In genomic region chr7:2864204-2864985, GRCh38 we compare ENCODE assay signal across 8 cellular contexts. TPM values are rescaled to one million over a fixed set of nuclear protein-coding genes. Genes with fewer than 3 reads are reported as not detected.
DNase-seq lines count a peak whose midpoint lies in the region; ATAC-seq and TF ChIP-seq lines count a peak whose summit lies in the region.

No MANE protein-coding gene starts in this region.

- TF ChIP-seq CTCF in right lobe of liver (IDR thresholded peaks at IDR 0.05) (no peak), thoracic aorta (IDR thresholded peaks at IDR 0.05) (no peak)

- no peak for DNase-seq in activated CD4-positive, alpha-beta T cell treated with anti-CD3 and anti-CD28 coated beads, Interleukin-2, amount 10 ng/mL, durations not matched to agents 24 days and 14 days
- no peak for DNase-seq in activated CD4-positive, alpha-beta T cell treated with anti-CD3 and anti-CD28 coated beads for 48 hours
- peak; percentile 37 for DNase-seq in adipocyte (ENCODE audit: low read depth)
- DNase-seq in right lobe of liver: no peak
- no peak for DNase-seq in thoracic aorta (ENCODE audit: low spot score)

- H3K27me3 ChIP-seq in adipocyte (replicated peaks; ENCODE audit: control insufficient read depth, insufficient read depth, low read length): no peaks in the 10 kb centered on the region
- H3K27me3 ChIP-seq in right lobe of liver: no peaks in the 10 kb centered on the region
- no peaks in the 10 kb centered on the region for H3K27me3 ChIP-seq in thoracic aorta (replicated peaks; ENCODE audit: insufficient read depth)

- H3K27me3 Mint-ChIP-seq in activated CD4-positive, alpha-beta T cell treated with anti-CD3 and anti-CD28 coated beads, Interleukin-2, amount 10 ng/mL, durations not matched to agents 24 days and 14 days: no peaks in the 10 kb centered on the region

- H3K27ac ChIP-seq in right lobe of liver (peak overlapping the region; percentile 20 to 81 (median 50)), thoracic aorta (peak overlapping the region; percentile 94 to 99)

- peaks cover 29% of the 10 kb centered on the region for H3K4me1 ChIP-seq in adipocyte (ENCODE audit: control insufficient read depth, insufficient read depth, low read length)
- H3K4me1 ChIP-seq in right lobe of liver: no peaks in the 10 kb centered on the region
- H3K4me1 ChIP-seq in thoracic aorta (ENCODE audit: control insufficient read depth in 1 of 2, low read depth in 2 of 2): peaks cover 18 to 28% of the 10 kb centered on the region in 2 donors

- intact Hi-C loops in activated CD4-positive, alpha-beta T cell treated with anti-CD3 and anti-CD28 coated beads, Interleukin-2, amount 10 ng/mL, durations not matched to agents 24 days and 14 days (cut with micrococcal nuclease): loop anchor here (2.0 to 10.0 kb wide), 3 partner anchors 38 to 810 kb away; partner anchors contain the start of gene SDK1
- intact Hi-C loops in right lobe of liver (cut with DNase I): no loop called here

- peaks cover 2% of the 10 kb centered on the region for H3K9me3 Mint-ChIP-seq in activated CD4-positive, alpha-beta T cell treated with anti-CD3 and anti-CD28 coated beads, Interleukin-2, amount 10 ng/mL, durations not matched to agents 24 days and 14 days

- H3K9me3 ChIP-seq in adipocyte (ENCODE audit: control insufficient read depth, low read length): no peaks in the 10 kb centered on the region
- H3K9me3 ChIP-seq in right lobe of liver: no peaks in the 10 kb centered on the region
- no peaks in the 10 kb centered on the region for H3K9me3 ChIP-seq in thoracic aorta

- no peak for TF ChIP-seq POLR2A in right lobe of liver (IDR thresholded peaks at IDR 0.05)

- 51% methylated on average over 10 of the region's 12 CpGs for WGBS in right lobe of liver (ENCODE audit: insufficient coverage, low coverage, low lambda C conversion rate, missing lambda C conversion rate)

- peak overlapping the region; percentile 69 for H3K4me3 ChIP-seq in adipocyte (ENCODE audit: low read length)
- no peak overlapping the region for H3K4me3 ChIP-seq in right lobe of liver
- H3K4me3 ChIP-seq in thoracic aorta: peak overlapping the region; percentile 51

- H3K9ac ChIP-seq in adipocyte (ENCODE audit: low read length): peak overlapping the region; percentile 79

- peak overlapping the region; percentile 90 for H3K27ac Mint-ChIP-seq in activated CD4-positive, alpha-beta T cell treated with anti-CD3 and anti-CD28 coated beads, Interleukin-2, amount 10 ng/mL, durations not matched to agents 24 days and 14 days

- H3K36me3 ChIP-seq in adipocyte (ENCODE audit: control insufficient read depth, insufficient read depth, low read length, severe bottlenecking): no peaks in the 10 kb centered on the region
- H3K36me3 ChIP-seq in right lobe of liver: no peaks in the 10 kb centered on the region
- H3K36me3 ChIP-seq in thoracic aorta: no peaks in the 10 kb centered on the region

- H3K4me3 Mint-ChIP-seq in activated CD4-positive, alpha-beta T cell treated with anti-CD3 and anti-CD28 coated beads, Interleukin-2, amount 10 ng/mL, durations not matched to agents 24 days and 14 days: peak overlapping the region; percentile 73

- no peaks in the 10 kb centered on the region for H3K36me3 Mint-ChIP-seq in activated CD4-positive, alpha-beta T cell treated with anti-CD3 and anti-CD28 coated beads, Interleukin-2, amount 10 ng/mL, durations not matched to agents 24 days and 14 days (ENCODE audit: low read depth)

- ATAC-seq in right lobe of liver (peak in 1 of 4 donors; percentile 3), thoracic aorta (ENCODE audit: insufficient number of reproducible peaks, low FRiP score, low read depth) (no peak), HG03095 (IDR thresholded peaks at IDR 0.05; ENCODE audit: unreplicated experiment) (no peak), GM18858 (IDR thresholded peaks at IDR 0.05; ENCODE audit: unreplicated experiment) (no peak), HG03139 (IDR thresholded peaks at IDR 0.05; ENCODE audit: unreplicated experiment) (no peak)

- peaks cover 32% of the 10 kb centered on the region for H3K4me1 Mint-ChIP-seq in activated CD4-positive, alpha-beta T cell treated with anti-CD3 and anti-CD28 coated beads, Interleukin-2, amount 10 ng/mL, durations not matched to agents 24 days and 14 days

RNA-seq across cellular contexts. Expression of gene GNA12, which starts 20.3 kb away (rescaled TPM):
- 30.6 and 31.0 TPM in 2 replicates for total RNA-seq in activated CD4-positive, alpha-beta T cell treated with anti-CD3 and anti-CD28 coated beads, Interleukin-2, amount 10 ng/mL, durations not matched to agents 24 days and 14 days
- total RNA-seq in right lobe of liver (10 to 100 TPM; 10.3 to 32.1 (median 14.1) TPM), thoracic aorta (10 to 100 TPM; 27.6 to 48.8 TPM)

Comparison
In these comparisons a context has a peak if more than half of its experiments do, and no peak if none do; other contexts are left out.
1. H3K4me3 ChIP-seq: peak in adipocyte (single experiment) and thoracic aorta (single experiment); none in right lobe of liver (0 of 3).